In genomic region chr10:45000764-45001381, GRCh38 we compare ENCODE assay signal across 1 cellular context.
TF ChIP-seq lines count a peak whose summit lies in the region.

ZNF22 (plus strand) TSS chr10:45000923; CDS start chr10:45003369, 2,446 bp downstream.

TF ChIP-seq in WTC11, 78 proteins besides CTCF, POLR2A, EP300 and RAD21 (continued from another document and continues in another):
- TF ChIP-seq ATF2 (CRISPR knock-in tag; IDR thresholded peaks at IDR 0.05; ENCODE audit: borderline replicate concordance, low read depth) (no peak), KAT7 (CRISPR knock-in tag; IDR thresholded peaks at IDR 0.05; ENCODE audit: borderline replicate concordance) (peak; percentile 72; the same call in 1 of the 2 replicates), ZSCAN18 (CRISPR knock-in tag; IDR thresholded peaks at IDR 0.05) (no peak), RELA (CRISPR knock-in tag; IDR thresholded peaks at IDR 0.05; ENCODE audit: borderline replicate concordance) (0 out of 2 replicates have a peak, but pooled peaks have one; percentile 59), ZNF416 (CRISPR knock-in tag; IDR thresholded peaks at IDR 0.05) (no peak), SP1 (CRISPR knock-in tag; conservative IDR thresholded peaks at IDR 0.05) (peak; percentile 66), NFE2L1 (CRISPR knock-in tag; IDR thresholded peaks at IDR 0.05) (no peak), HMGA2 (CRISPR knock-in tag; IDR thresholded peaks at IDR 0.05) (no peak), ZNF532 (CRISPR knock-in tag; IDR thresholded peaks at IDR 0.05; ENCODE audit: borderline replicate concordance) (no peak), MYBL2 (CRISPR knock-in tag; IDR thresholded peaks at IDR 0.05) (peak; percentile 73; the same call in 1 of the 2 replicates), ZNF219 (CRISPR knock-in tag; IDR thresholded peaks at IDR 0.05; ENCODE audit: borderline replicate concordance) (peak; percentile 65; the same call in 1 of the 2 replicates), SMAD4 (CRISPR knock-in tag; IDR thresholded peaks at IDR 0.05) (peak; percentile 20; the same call in 1 of the 2 replicates), ZNF317 (CRISPR knock-in tag; IDR thresholded peaks at IDR 0.05; ENCODE audit: borderline replicate concordance, low read depth) (0 out of 2 replicates have a peak, but pooled peaks have one; percentile 13), MXD4 (CRISPR knock-in tag; IDR thresholded peaks at IDR 0.05; ENCODE audit: borderline replicate concordance) (no peak), IRF1 (CRISPR knock-in tag; IDR thresholded peaks at IDR 0.05) (0 out of 2 replicates have a peak, but pooled peaks have one; percentile 29), CBFB (CRISPR knock-in tag; IDR thresholded peaks at IDR 0.05; ENCODE audit: low read depth) (0 out of 2 replicates have a peak, but pooled peaks have one; percentile 41), ZNF232 (CRISPR knock-in tag; IDR thresholded peaks at IDR 0.05) (no peak), FOXP1 (CRISPR knock-in tag; IDR thresholded peaks at IDR 0.05; ENCODE audit: borderline replicate concordance) (peak; percentile 76; the same call in 1 of the 2 replicates), HMGXB4 (CRISPR knock-in tag; IDR thresholded peaks at IDR 0.05) (peak; percentile 73; the same call in 1 of the 2 replicates)
- TF ChIP-seq, protein P1, sequence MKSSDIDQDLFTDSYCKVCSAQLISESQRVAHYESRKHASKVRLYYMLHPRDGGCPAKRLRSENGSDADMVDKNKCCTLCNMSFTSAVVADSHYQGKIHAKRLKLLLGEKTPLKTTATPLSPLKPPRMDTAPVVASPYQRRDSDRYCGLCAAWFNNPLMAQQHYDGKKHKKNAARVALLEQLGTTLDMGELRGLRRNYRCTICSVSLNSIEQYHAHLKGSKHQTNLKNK (CRISPR knock-in tag; IDR thresholded peaks at IDR 0.05) = no peak
- TF ChIP-seq, protein P2, sequence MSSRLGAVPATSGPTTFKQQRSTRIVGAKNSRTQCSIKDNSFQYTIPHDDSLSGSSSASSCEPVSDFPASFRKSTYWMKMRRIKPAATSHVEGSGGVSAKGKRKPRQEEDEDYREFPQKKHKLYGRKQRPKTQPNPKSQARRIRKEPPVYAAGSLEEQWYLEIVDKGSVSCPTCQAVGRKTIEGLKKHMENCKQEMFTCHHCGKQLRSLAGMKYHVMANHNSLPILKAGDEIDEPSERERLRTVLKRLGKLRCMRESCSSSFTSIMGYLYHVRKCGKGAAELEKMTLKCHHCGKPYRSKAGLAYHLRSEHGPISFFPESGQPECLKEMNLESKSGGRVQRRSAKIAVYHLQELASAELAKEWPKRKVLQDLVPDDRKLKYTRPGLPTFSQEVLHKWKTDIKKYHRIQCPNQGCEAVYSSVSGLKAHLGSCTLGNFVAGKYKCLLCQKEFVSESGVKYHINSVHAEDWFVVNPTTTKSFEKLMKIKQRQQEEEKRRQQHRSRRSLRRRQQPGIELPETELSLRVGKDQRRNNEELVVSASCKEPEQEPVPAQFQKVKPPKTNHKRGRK (CRISPR knock-in tag; IDR thresholded peaks at IDR 0.05; ENCODE audit: borderline replicate concordance) = no peak
- TF ChIP-seq, protein P3, sequence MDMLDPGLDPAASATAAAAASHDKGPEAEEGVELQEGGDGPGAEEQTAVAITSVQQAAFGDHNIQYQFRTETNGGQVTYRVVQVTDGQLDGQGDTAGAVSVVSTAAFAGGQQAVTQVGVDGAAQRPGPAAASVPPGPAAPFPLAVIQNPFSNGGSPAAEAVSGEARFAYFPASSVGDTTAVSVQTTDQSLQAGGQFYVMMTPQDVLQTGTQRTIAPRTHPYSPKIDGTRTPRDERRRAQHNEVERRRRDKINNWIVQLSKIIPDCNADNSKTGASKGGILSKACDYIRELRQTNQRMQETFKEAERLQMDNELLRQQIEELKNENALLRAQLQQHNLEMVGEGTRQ (CRISPR knock-in tag; IDR thresholded peaks at IDR 0.05) = no peak
- TF ChIP-seq, protein P4, sequence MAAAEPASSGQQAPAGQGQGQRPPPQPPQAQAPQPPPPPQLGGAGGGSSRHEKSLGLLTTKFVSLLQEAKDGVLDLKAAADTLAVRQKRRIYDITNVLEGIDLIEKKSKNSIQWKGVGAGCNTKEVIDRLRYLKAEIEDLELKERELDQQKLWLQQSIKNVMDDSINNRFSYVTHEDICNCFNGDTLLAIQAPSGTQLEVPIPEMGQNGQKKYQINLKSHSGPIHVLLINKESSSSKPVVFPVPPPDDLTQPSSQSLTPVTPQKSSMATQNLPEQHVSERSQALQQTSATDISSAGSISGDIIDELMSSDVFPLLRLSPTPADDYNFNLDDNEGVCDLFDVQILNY (CRISPR knock-in tag; IDR thresholded peaks at IDR 0.05) = peak; percentile 83; the same call in 1 of the 2 replicates
- TF ChIP-seq, protein P5, sequence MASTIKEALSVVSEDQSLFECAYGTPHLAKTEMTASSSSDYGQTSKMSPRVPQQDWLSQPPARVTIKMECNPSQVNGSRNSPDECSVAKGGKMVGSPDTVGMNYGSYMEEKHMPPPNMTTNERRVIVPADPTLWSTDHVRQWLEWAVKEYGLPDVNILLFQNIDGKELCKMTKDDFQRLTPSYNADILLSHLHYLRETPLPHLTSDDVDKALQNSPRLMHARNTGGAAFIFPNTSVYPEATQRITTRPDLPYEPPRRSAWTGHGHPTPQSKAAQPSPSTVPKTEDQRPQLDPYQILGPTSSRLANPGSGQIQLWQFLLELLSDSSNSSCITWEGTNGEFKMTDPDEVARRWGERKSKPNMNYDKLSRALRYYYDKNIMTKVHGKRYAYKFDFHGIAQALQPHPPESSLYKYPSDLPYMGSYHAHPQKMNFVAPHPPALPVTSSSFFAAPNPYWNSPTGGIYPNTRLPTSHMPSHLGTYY (CRISPR knock-in tag; IDR thresholded peaks at IDR 0.05) = no peak
- TF ChIP-seq, protein P6, sequence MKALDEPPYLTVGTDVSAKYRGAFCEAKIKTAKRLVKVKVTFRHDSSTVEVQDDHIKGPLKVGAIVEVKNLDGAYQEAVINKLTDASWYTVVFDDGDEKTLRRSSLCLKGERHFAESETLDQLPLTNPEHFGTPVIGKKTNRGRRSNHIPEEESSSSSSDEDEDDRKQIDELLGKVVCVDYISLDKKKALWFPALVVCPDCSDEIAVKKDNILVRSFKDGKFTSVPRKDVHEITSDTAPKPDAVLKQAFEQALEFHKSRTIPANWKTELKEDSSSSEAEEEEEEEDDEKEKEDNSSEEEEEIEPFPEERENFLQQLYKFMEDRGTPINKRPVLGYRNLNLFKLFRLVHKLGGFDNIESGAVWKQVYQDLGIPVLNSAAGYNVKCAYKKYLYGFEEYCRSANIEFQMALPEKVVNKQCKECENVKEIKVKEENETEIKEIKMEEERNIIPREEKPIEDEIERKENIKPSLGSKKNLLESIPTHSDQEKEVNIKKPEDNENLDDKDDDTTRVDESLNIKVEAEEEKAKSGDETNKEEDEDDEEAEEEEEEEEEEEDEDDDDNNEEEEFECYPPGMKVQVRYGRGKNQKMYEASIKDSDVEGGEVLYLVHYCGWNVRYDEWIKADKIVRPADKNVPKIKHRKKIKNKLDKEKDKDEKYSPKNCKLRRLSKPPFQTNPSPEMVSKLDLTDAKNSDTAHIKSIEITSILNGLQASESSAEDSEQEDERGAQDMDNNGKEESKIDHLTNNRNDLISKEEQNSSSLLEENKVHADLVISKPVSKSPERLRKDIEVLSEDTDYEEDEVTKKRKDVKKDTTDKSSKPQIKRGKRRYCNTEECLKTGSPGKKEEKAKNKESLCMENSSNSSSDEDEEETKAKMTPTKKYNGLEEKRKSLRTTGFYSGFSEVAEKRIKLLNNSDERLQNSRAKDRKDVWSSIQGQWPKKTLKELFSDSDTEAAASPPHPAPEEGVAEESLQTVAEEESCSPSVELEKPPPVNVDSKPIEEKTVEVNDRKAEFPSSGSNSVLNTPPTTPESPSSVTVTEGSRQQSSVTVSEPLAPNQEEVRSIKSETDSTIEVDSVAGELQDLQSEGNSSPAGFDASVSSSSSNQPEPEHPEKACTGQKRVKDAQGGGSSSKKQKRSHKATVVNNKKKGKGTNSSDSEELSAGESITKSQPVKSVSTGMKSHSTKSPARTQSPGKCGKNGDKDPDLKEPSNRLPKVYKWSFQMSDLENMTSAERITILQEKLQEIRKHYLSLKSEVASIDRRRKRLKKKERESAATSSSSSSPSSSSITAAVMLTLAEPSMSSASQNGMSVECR (CRISPR knock-in tag; IDR thresholded peaks at IDR 0.05; ENCODE audit: borderline replicate concordance) = peak; percentile 69; the same call in 1 of the 2 replicates
- TF ChIP-seq, protein P7, sequence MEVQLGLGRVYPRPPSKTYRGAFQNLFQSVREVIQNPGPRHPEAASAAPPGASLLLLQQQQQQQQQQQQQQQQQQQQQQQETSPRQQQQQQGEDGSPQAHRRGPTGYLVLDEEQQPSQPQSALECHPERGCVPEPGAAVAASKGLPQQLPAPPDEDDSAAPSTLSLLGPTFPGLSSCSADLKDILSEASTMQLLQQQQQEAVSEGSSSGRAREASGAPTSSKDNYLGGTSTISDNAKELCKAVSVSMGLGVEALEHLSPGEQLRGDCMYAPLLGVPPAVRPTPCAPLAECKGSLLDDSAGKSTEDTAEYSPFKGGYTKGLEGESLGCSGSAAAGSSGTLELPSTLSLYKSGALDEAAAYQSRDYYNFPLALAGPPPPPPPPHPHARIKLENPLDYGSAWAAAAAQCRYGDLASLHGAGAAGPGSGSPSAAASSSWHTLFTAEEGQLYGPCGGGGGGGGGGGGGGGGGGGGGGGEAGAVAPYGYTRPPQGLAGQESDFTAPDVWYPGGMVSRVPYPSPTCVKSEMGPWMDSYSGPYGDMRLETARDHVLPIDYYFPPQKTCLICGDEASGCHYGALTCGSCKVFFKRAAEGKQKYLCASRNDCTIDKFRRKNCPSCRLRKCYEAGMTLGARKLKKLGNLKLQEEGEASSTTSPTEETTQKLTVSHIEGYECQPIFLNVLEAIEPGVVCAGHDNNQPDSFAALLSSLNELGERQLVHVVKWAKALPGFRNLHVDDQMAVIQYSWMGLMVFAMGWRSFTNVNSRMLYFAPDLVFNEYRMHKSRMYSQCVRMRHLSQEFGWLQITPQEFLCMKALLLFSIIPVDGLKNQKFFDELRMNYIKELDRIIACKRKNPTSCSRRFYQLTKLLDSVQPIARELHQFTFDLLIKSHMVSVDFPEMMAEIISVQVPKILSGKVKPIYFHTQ (CRISPR knock-in tag; IDR thresholded peaks at IDR 0.05) = no peak
- TF ChIP-seq, protein P8, sequence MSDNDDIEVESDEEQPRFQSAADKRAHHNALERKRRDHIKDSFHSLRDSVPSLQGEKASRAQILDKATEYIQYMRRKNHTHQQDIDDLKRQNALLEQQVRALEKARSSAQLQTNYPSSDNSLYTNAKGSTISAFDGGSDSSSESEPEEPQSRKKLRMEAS (CRISPR knock-in tag; IDR thresholded peaks at IDR 0.05) = peak; percentile 73; the same call in 1 of the 2 replicates
